1 cellular context compared by ENCODE assay signal in genomic region chr3:19348500-19348899, GRCh38.
TF ChIP-seq lines count a peak whose summit lies in the region.

No MANE protein-coding gene starts in this region.

TF ChIP-seq in GM12878, 131 proteins besides CTCF, POLR2A, EP300 and RAD21 (continued from another document):
- no peak for TF ChIP-seq BCLAF1 (IDR thresholded peaks at IDR 0.05)
- TF ChIP-seq IRF5 (IDR thresholded peaks at IDR 0.05; ENCODE audit: borderline replicate concordance) = no peak
- no peak for TF ChIP-seq WRNIP1 (IDR thresholded peaks at IDR 0.05; ENCODE audit: borderline replicate concordance, low read depth, low read length)
- no peak for TF ChIP-seq TCF12 (IDR thresholded peaks at IDR 0.05; ENCODE audit: low read depth, low read length)
